8 cellular contexts compared by ENCODE assay signal in genomic region chr3:9951962-9952805, GRCh38. TPM values are rescaled to one million over a fixed set of nuclear protein-coding genes. Genes with fewer than 3 reads are reported as not detected.
DNase-seq lines count a peak whose midpoint lies in the region; ATAC-seq and TF ChIP-seq lines count a peak whose summit lies in the region.

Gene PRRT3 (minus strand): TSS chr3:9952408. CDS start chr3:9950115, 2,293 bp downstream.

- H3K27ac ChIP-seq in parathyroid adenoma = no peak within 1 kb of the TSS

- no peaks in the 10 kb centered on the region for H3K79me2 ChIP-seq in parathyroid adenoma

- H3K9ac ChIP-seq in NT2/D1 (ENCODE audit: insufficient read length, low read depth) (peak within 1 kb of the TSS; percentile 82), parathyroid adenoma (no peak within 1 kb of the TSS)

- no peaks in the 10 kb centered on the region for H3K9me3 ChIP-seq in NT2/D1 (ENCODE audit: insufficient read depth, low read length)
- H3K9me3 ChIP-seq in parathyroid adenoma (ENCODE audit: control insufficient read depth, low read length) = no peaks in the 10 kb centered on the region

- peak within 1 kb of the TSS; percentile 64 for H3K4me2 ChIP-seq in parathyroid adenoma (ENCODE audit: low read length)

- H3K4me3 ChIP-seq in NT2/D1 (ENCODE audit: insufficient read length, low read depth) (peak within 1 kb of the TSS; percentile 78), fibroblast of villous mesenchyme (ENCODE audit: low read depth, low read length) (peak within 1 kb of the TSS; percentile 60), parathyroid adenoma (ENCODE audit: low read depth, low read length) (peak within 1 kb of the TSS; percentile 59)

- ATAC-seq in GM18498 (IDR thresholded peaks at IDR 0.05; ENCODE audit: unreplicated experiment) (peak; percentile 83), HG02885 (IDR thresholded peaks at IDR 0.05; ENCODE audit: poor library complexity, unreplicated experiment) (peak; percentile 84)

- H2AFZ ChIP-seq in parathyroid adenoma = peak within 1 kb of the TSS; percentile 82

- no peaks in the 10 kb centered on the region for H3K27me3 ChIP-seq in NT2/D1 (ENCODE audit: insufficient read depth, insufficient read length)
- no peaks in the 10 kb centered on the region for H3K27me3 ChIP-seq in parathyroid adenoma (ENCODE audit: control insufficient read depth, insufficient read depth, low read length)

- H3K36me3 ChIP-seq in NT2/D1 (ENCODE audit: insufficient read depth, insufficient read length, low read length) = peaks cover 6% of the 10 kb centered on the region
- no peaks in the 10 kb centered on the region for H3K36me3 ChIP-seq in parathyroid adenoma (ENCODE audit: control insufficient read depth, insufficient read depth, low read length)

- TF ChIP-seq CTCF in fibroblast of villous mesenchyme (IDR thresholded peaks at IDR 0.05; ENCODE audit: insufficient read depth, low read depth, low read length) (no peak), parathyroid adenoma (IDR thresholded peaks at IDR 0.05) (no peak)

- DNase-seq in A172 (ENCODE audit: low spot score) (peak; percentile 44), NT2/D1 (ENCODE audit: low read depth, low spot score) (peak; percentile 50), fibroblast of villous mesenchyme (ENCODE audit: low read depth) (no peak), foreskin melanocyte (no peak)
- peak; percentile 42 for DNase-seq in activated T-helper 9 cell treated with anti-CD3 and anti-CD28 coated beads, Interleukin-2, amount 50 U/mL, for 16 hours (ENCODE audit: low read depth)

- H3K4me1 ChIP-seq in NT2/D1 (ENCODE audit: insufficient read depth, insufficient read length) (peaks cover 22% of the 10 kb centered on the region), parathyroid adenoma (peaks cover 17% of the 10 kb centered on the region)

RNA-seq across cellular contexts. Expression of gene PRRT3, which starts in this region (rescaled TPM):
- total RNA-seq in A172 (2014; rRNA removed; shearing (Covaris generic)) = 3.4 and 4.2 TPM in 2 replicates
- total RNA-seq in fibroblast of villous mesenchyme = 3.2 and 3.5 TPM in 2 replicates

Comparison
In these comparisons a context has a peak if more than half of its experiments do, and no peak if none do; other contexts are left out.
1. DNase-seq: peak in A172 (single experiment), NT2/D1 (single experiment) and activated T-helper 9 cell treated with anti-CD3 and anti-CD28 coated beads, Interleukin-2, amount 50 U/mL, for 16 hours (single experiment); none in fibroblast of villous mesenchyme (single experiment) and foreskin melanocyte (single experiment).
2. Peak in every context shown above with its lines, with median percentiles within 50 percentile points of each other: H3K4me3 ChIP-seq.